Comparison of ENCODE assay signal across 20 cellular contexts in the genomic region with DNA sequence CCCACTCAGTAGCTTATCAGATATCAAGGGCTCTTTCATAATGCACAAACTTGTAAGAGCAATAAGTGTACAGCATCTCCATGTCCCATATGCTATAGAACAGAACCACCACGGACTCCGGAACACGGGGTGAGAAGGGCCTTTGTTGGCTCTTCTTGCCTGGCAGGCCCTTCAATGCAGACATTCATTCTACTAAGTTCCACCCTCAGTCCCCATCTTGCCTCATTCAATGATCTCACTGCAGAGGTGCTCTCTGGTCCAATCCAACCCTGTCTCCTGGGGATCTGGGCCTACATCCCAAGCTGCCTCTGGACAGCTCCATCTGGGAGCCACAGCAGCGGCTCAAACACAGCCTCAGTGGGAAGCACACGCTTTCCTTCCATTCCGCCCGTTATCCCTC. TPM values are rescaled to one million over a fixed set of nuclear protein-coding genes. Genes with fewer than 3 reads are reported as not detected.
A peak's percentile ranks its signal among the peaks of the same experiment; 100 is the strongest.
DNase-seq lines count a peak whose midpoint lies in the region; ATAC-seq, FAIRE-seq and TF ChIP-seq lines count a peak whose summit lies in the region.
"Had no signal": no experiment of that assay in that cellular context is flagged by ENCODE, and none has a peak within 500 bp of the region (broad histone marks: within the 10 kb centered on the region; RNA-seq: fewer than 3 reads in every experiment).

No MANE protein-coding gene starts in this region.

- POLR2A ChIA-PET in HepG2 (lab: Yijun Ruan, JAX) = no interaction called here

- H2AFZ ChIP-seq in HepG2 (ENCODE audit: low read length) = no peak overlapping the region
- H2AFZ ChIP-seq: PC-9 had no signal

- TF ChIP-seq POLR2A in HepG2 (IDR thresholded peaks at IDR 0.05; ENCODE audit: insufficient read depth in 1 of 2, low read depth in 2 of 2, low read length in 2 of 2) = no peak

- CTCF ChIA-PET in HepG2 (lab: Yijun Ruan, JAX; ENCODE audit: low intra/inter-chr PET ratio, low total read pairs) = no interaction called here

- DNase-seq in Ammon's horn (ENCODE audit: low spot score) = peak; percentile 79
- DNase-seq in inferior parietal cortex (ENCODE audit: extremely low spot score) = peak; percentile 42
- peak in 6 of 10 donors; percentile 13 to 85 (median 50) for DNase-seq in posterior cingulate gyrus
- DNase-seq in HepG2 (ENCODE audit: low spot score) = no peak
- no peak for DNase-seq in glutamatergic neuron
- DNase-seq: AML-193, Caco-2, H9, NCI-H1694 treated with DMSO at 0.1 percent for 48 hours, NCI-H510A treated with DMSO at 0.1 percent for 48 hours, NCI-H82, PC-9, SIG-M5 had no signal

- FAIRE-seq in HepG2 (lab: Jason Lieb, UNC) = no peak
- FAIRE-seq: G401.6, K562 had no signal

- 94% methylated on average over 7 of the region's 7 CpGs for WGBS in HepG2 (ENCODE audit: low lambda C conversion rate)

- no TSS peak for BruUV-seq in HepG2 (replicated peaks; lab: Mats Ljungman, UMichigan)

- no peaks in the 10 kb centered on the region for H3K36me3 Mint-ChIP-seq in glutamatergic neuron (ENCODE audit: unreplicated experiment)

- H3K9me3 ChIP-seq in HepG2 (ENCODE audit: low read length) = no peaks in the 10 kb centered on the region
- H3K9me3 ChIP-seq: Caco-2 had no signal

- no peaks in the 10 kb centered on the region for H3K9me3 Mint-ChIP-seq in glutamatergic neuron (ENCODE audit: unreplicated experiment)
- H3K9me3 Mint-ChIP-seq: H9 had no signal

- H3K27ac ChIP-seq in cingulate gyrus (ENCODE audit: low read depth, low read length) (peak overlapping the region; percentile 70), HepG2 (ENCODE audit: extremely low read length, insufficient read depth, low read length) (no peak overlapping the region)
- H3K27ac ChIP-seq: 22Rv1, PC-9, RWPE1 had no signal

- in situ Hi-C loops in HepG2 (cut with HindIII; ENCODE audit: extremely low pct_ligation_motif_present, low pct_unique_long_range_greater_than_20kb) = no loop called here

- peaks cover 14 to 59% of the 10 kb centered on the region in 2 experiments; a peak in 4 of 5 replicates for H3K36me3 ChIP-seq in HepG2 (replicated peaks in 1 of 2; ENCODE audit: control insufficient read depth in 1 of 2, insufficient read depth in 2 of 2, low read length in 2 of 2)

- H3K4me3 Mint-ChIP-seq in glutamatergic neuron (ENCODE audit: unreplicated experiment) = no peak overlapping the region
- H3K4me3 Mint-ChIP-seq: H9 had no signal

- no peak overlapping the region for H3K9ac ChIP-seq in HepG2 (ENCODE audit: insufficient read depth, low read depth, low read length)

- H3K4me3 ChIP-seq in HepG2 (replicated peaks in 1 of 3; ENCODE audit: insufficient read depth in 1 of 3, low read depth in 2 of 3, low read length in 3 of 3) = no peak overlapping the region
- H3K4me3 ChIP-seq: K562, PC-9 had no signal

- no peak for ATAC-seq in HG02885 (IDR thresholded peaks at IDR 0.05; ENCODE audit: poor library complexity, unreplicated experiment)
- ATAC-seq in HepG2 = no peak
- no peak for ATAC-seq in HG02970 (IDR thresholded peaks at IDR 0.05; ENCODE audit: low FRiP score, unreplicated experiment)
- ATAC-seq: K562 had no signal

- H3K27ac Mint-ChIP-seq in glutamatergic neuron (ENCODE audit: unreplicated experiment) = no peak overlapping the region
- H3K27ac Mint-ChIP-seq: H9 had no signal

- H3K4me1 Mint-ChIP-seq in glutamatergic neuron (ENCODE audit: low read depth, unreplicated experiment) = no peaks in the 10 kb centered on the region

- no peaks in the 10 kb centered on the region for H3K27me3 ChIP-seq in HepG2 (ENCODE audit: control insufficient read depth in 1 of 2, insufficient read depth in 2 of 2, low read length in 2 of 2)

- H3K4me1 ChIP-seq in HepG2 (ENCODE audit: insufficient read depth, low read length) = no peaks in the 10 kb centered on the region

- TF ChIP-seq CTCF in HepG2 (CRISPR knock-in tag; IDR thresholded peaks at IDR 0.05) = no peak
- TF ChIP-seq CTCF in glutamatergic neuron (IDR thresholded peaks at IDR 0.05; ENCODE audit: partially characterized antibody, unreplicated experiment) = no peak

- intact Hi-C loops in posterior cingulate gyrus (cut with DNase I) (no loop called here), HepG2 (cut with micrococcal nuclease; ENCODE audit: unreplicated experiment) (no loop called here)

- H4K20me1 ChIP-seq in HepG2 (ENCODE audit: insufficient read depth, low read length) = no peaks in the 10 kb centered on the region

- peaks cover 28% of the 10 kb centered on the region for H3K79me2 ChIP-seq in HepG2 (ENCODE audit: insufficient read depth, low read length)

- H3K4me2 ChIP-seq in HepG2 (ENCODE audit: low read depth, low read length) = no peak overlapping the region
- H3K4me2 ChIP-seq: PC-9 had no signal

- no peak for TF ChIP-seq RAD21 in HepG2 (CRISPR knock-in tag; IDR thresholded peaks at IDR 0.05)

- H3K27me3 Mint-ChIP-seq in glutamatergic neuron (ENCODE audit: unreplicated experiment) = no peaks in the 10 kb centered on the region

- TF ChIP-seq EP300 in HepG2 (IDR thresholded peaks at IDR 0.05; ENCODE audit: low read depth in 2 of 2, low read length in 2 of 2) (no peak), HepG2 (CRISPR knock-in tag; IDR thresholded peaks at IDR 0.05; ENCODE audit: borderline replicate concordance) (no peak)

TF ChIP-seq in HepG2, 621 proteins besides CTCF, POLR2A, EP300 and RAD21:
- TF ChIP-seq ZNF614 (CRISPR knock-in tag; IDR thresholded peaks at IDR 0.05; ENCODE audit: borderline replicate concordance) (no peak), PAX8 (CRISPR knock-in tag; IDR thresholded peaks at IDR 0.05; ENCODE audit: borderline replicate concordance) (no peak), NFYC (CRISPR knock-in tag; IDR thresholded peaks at IDR 0.05) (no peak), TBX2 (CRISPR knock-in tag; IDR thresholded peaks at IDR 0.05; ENCODE audit: borderline replicate concordance) (no peak), ZNF326 (CRISPR knock-in tag; IDR thresholded peaks at IDR 0.05; ENCODE audit: borderline replicate concordance) (no peak), ZBTB42 (CRISPR knock-in tag; IDR thresholded peaks at IDR 0.05) (no peak), FIP1L1 (IDR thresholded peaks at IDR 0.05; ENCODE audit: borderline replicate concordance, insufficient read depth, low read depth, low read length) (no peak), JDP2 (CRISPR knock-in tag; IDR thresholded peaks at IDR 0.05; ENCODE audit: borderline replicate concordance) (no peak), YY1 (IDR thresholded peaks at IDR 0.05; ENCODE audit: insufficient read depth, insufficient replicate concordance, low read depth, low read length) (no peak), HNF4G (IDR thresholded peaks at IDR 0.05; ENCODE audit: borderline replicate concordance, low read depth, low read length) (no peak), HNF4G (CRISPR knock-in tag; IDR thresholded peaks at IDR 0.05; ENCODE audit: borderline replicate concordance, low read depth) (no peak), GTF3A (CRISPR knock-in tag; conservative IDR thresholded peaks at IDR 0.05) (no peak), MBNL3 (CRISPR knock-in tag; conservative IDR thresholded peaks at IDR 0.05) (no peak), FOXA3 (CRISPR knock-in tag; IDR thresholded peaks at IDR 0.05) (no peak), HOXA3 (CRISPR knock-in tag; IDR thresholded peaks at IDR 0.05) (no peak), ZMYM3 (CRISPR knock-in tag; IDR thresholded peaks at IDR 0.05) (no peak), SMAD9 (CRISPR knock-in tag; IDR thresholded peaks at IDR 0.05) (no peak), CHCHD3 (CRISPR knock-in tag; IDR thresholded peaks at IDR 0.05) (no peak)
- TF ChIP-seq, protein P1, sequence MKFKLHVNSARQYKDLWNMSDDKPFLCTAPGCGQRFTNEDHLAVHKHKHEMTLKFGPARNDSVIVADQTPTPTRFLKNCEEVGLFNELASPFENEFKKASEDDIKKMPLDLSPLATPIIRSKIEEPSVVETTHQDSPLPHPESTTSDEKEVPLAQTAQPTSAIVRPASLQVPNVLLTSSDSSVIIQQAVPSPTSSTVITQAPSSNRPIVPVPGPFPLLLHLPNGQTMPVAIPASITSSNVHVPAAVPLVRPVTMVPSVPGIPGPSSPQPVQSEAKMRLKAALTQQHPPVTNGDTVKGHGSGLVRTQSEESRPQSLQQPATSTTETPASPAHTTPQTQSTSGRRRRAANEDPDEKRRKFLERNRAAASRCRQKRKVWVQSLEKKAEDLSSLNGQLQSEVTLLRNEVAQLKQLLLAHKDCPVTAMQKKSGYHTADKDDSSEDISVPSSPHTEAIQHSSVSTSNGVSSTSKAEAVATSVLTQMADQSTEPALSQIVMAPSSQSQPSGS (CRISPR knock-in tag; IDR thresholded peaks at IDR 0.05) = no peak

RNA-seq across cellular contexts. Expression of a gene that starts 16.8 kb away (rescaled TPM):
- total RNA-seq in HepG2 (2016; rRNA removed; fragmentation: Illumina TruSeq; extraction: Trizol) (36.0 and 47.0 TPM in 2 replicates), glutamatergic neuron (ENCODE audit: unreplicated experiment) (6.9 TPM)
- 4.5 and 4.6 TPM in 2 replicates for total RNA-seq in HepG2 (2016; cell fraction: cytosol; rRNA removed; fragmentation: Illumina TruSeq; extraction: Trizol; ENCODE audit: low read depth)
- total RNA-seq in HepG2 (2016; cell fraction: insoluble cytoplasmic fraction; rRNA removed; fragmentation: Illumina TruSeq; extraction: Trizol) = 37.8 and 46.8 TPM in 2 replicates
- 18.0 and 20.6 TPM in 2 replicates for total RNA-seq in HepG2 (2016; cell fraction: membrane; rRNA removed; fragmentation: Illumina TruSeq; extraction: Trizol)
- 59.2 and 72.7 TPM in 2 replicates for total RNA-seq in HepG2 (2016; cell fraction: nucleus; rRNA removed; fragmentation: Illumina TruSeq; extraction: Trizol)
- 40.3 and 50.4 TPM in 2 replicates for polyA plus RNA-seq in HepG2 (2011; rRNA removed)
- 21.2 and 36.3 TPM in 2 replicates for polyA plus RNA-seq in HepG2 (2011; cell fraction: cytosol; rRNA removed)
- polyA plus RNA-seq in HepG2 (2011; cell fraction: nucleus; rRNA removed) = 10.3 and 13.9 TPM in 2 replicates
- polyA plus RNA-seq in HepG2 (2012) = 27.7 and 29.5 TPM in 2 replicates
- polyA plus RNA-seq in HepG2 (2016; cell fraction: cytosol; fragmentation: Illumina TruSeq; extraction: Trizol; ENCODE audit: low read depth) = 2.4 and 2.8 TPM in 2 replicates
- polyA plus RNA-seq in HepG2 (2016; cell fraction: insoluble cytoplasmic fraction; fragmentation: Illumina TruSeq; extraction: Trizol; ENCODE audit: low read depth) = 37.0 and 37.7 TPM in 2 replicates
- polyA plus RNA-seq in HepG2 (2016; cell fraction: membrane; fragmentation: Illumina TruSeq; extraction: Trizol; ENCODE audit: low read depth) = 8.1 and 8.5 TPM in 2 replicates
- polyA plus RNA-seq in HepG2 (2016; cell fraction: nucleus; fragmentation: Illumina TruSeq; extraction: Trizol; ENCODE audit: insufficient read depth, low read depth) = 89.7 and 91.1 TPM in 2 replicates
- polyA minus RNA-seq in HepG2 (2011; rRNA and poly(A)+ RNA removed; ENCODE audit: low replicate concordance) = 77.4 and 153 TPM in 2 replicates
- 34.3 and 34.9 TPM in 2 replicates for polyA minus RNA-seq in HepG2 (2011; cell fraction: cytosol; rRNA and poly(A)+ RNA removed)
- 29.0 and 33.9 TPM in 2 replicates for polyA minus RNA-seq in HepG2 (2011; cell fraction: nucleus; rRNA and poly(A)+ RNA removed)

Comparison
In these comparisons a context has a peak if more than half of its experiments do, and no peak if none do; other contexts are left out.
1. DNase-seq: peak in Ammon's horn (single experiment), inferior parietal cortex (single experiment) and posterior cingulate gyrus (6 of 10); none in HepG2 (single experiment) and glutamatergic neuron (single experiment).